ENCODE assay signal across 1 cellular context in genomic region chr2:234058881-234059280, GRCh38.
TF ChIP-seq lines count a peak whose summit lies in the region.

No MANE protein-coding gene starts in this region.

TF ChIP-seq in HepG2, 621 proteins besides CTCF, POLR2A, EP300 and RAD21 (continued from another document):
- no peak for TF ChIP-seq ZNF609 (CRISPR knock-in tag; IDR thresholded peaks at IDR 0.05; ENCODE audit: borderline replicate concordance)
